1 cellular context compared by ENCODE assay signal in the genomic region with DNA sequence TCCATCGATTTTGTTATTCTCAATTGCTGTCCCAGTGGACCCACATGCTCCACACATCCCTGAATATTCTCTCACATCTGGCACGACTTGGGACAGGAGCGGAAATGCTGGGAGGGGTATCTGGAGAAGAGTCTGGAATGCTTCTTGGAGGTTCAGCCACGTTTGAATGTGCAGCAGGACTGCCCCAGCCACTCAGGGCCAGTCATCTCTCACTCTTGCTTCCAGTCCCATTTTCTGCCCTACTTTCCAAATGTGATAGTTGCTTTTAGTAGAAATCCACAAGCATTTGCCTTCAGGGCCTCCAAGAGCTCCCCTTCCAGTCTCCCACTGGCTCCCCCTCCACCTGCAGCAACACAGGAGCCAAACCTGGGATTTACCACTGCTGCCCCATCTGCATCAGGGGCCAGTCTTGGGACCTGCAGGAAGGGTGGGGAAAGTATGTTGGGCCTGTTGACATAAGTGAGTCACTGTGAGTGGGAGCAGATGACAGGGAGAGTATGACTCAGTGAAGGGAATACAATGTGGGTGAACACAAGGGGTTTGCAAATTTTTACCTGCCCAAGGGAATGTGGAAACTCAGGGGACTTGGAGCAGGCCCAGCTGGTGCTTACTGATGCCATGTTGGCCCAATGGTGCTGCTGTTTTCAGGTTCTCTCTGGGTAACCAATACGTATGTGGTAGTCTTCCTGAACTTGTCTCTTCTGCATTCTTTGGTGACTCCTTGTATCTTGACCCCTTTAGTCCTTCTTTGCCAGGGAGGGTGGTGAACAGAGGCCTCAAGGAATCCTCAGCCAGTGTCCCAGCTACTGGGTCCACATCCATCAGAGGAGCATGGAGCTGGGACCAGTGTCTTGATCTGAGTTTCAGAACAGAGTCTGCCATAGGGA.
A peak's percentile ranks its signal among the peaks of the same experiment; 100 is the strongest.
TF ChIP-seq lines count a peak whose summit lies in the region.

No MANE protein-coding gene starts in this region.

TF ChIP-seq in K562, 482 proteins besides CTCF, POLR2A, EP300 and RAD21 (continued from another document):
- TF ChIP-seq EHMT2 (IDR thresholded peaks at IDR 0.05) (peak; percentile 30; the same call in 1 of the 2 replicates), FOXA1 (IDR thresholded peaks at IDR 0.05; ENCODE audit: borderline replicate concordance) (peak; percentile 53; the same call in 1 of the 2 replicates), MTF1 (CRISPR knock-in tag; IDR thresholded peaks at IDR 0.05; ENCODE audit: borderline replicate concordance) (no peak), KLF16 (IDR thresholded peaks at IDR 0.05) (no peak), CREM (IDR thresholded peaks at IDR 0.05; ENCODE audit: low read depth) (0 out of 2 replicates have a peak, but pooled peaks have one; percentile 34), ZNF408 (CRISPR knock-in tag; IDR thresholded peaks at IDR 0.05; ENCODE audit: low read depth) (no peak), POLR2G (IDR thresholded peaks at IDR 0.05; ENCODE audit: low read depth, low read length) (no peak), DPF2 (IDR thresholded peaks at IDR 0.05) (peak; percentile 81), ZNF134 (CRISPR knock-in tag; conservative IDR thresholded peaks at IDR 0.05) (no peak), HDGF (IDR thresholded peaks at IDR 0.05) (no peak), ZNF12 (CRISPR knock-in tag; IDR thresholded peaks at IDR 0.05) (no peak), ZNF785 (CRISPR knock-in tag; IDR thresholded peaks at IDR 0.05) (no peak), SPI1 (IDR thresholded peaks at IDR 0.05; ENCODE audit: borderline replicate concordance, low read depth, low read length) (no peak), PTBP1 (IDR thresholded peaks at IDR 0.05; ENCODE audit: low read depth, low read length) (no peak), OTX1 (CRISPR knock-in tag; IDR thresholded peaks at IDR 0.05) (no peak), RBM14 (IDR thresholded peaks at IDR 0.05; ENCODE audit: borderline replicate concordance, insufficient read depth, low read depth, low read length) (no peak), FOS (IDR thresholded peaks at IDR 0.05; ENCODE audit: extremely low read depth, insufficient read length) (peak; percentile 68), MAFF (IDR thresholded peaks at IDR 0.05; ENCODE audit: low read length) (no peak), FOSL1 (tag; conservative IDR thresholded peaks at IDR 0.05) (peak; percentile 95), EWSR1 (IDR thresholded peaks at IDR 0.05; ENCODE audit: borderline replicate concordance, low read depth, partially characterized antibody) (no peak), LCOR (CRISPR knock-in tag; IDR thresholded peaks at IDR 0.05) (no peak), EGR1 (conservative IDR thresholded peaks at IDR 0.05) (peak; percentile 89), FOXA3 (CRISPR knock-in tag; conservative IDR thresholded peaks at IDR 0.05 in 1 of 2, IDR thresholded peaks at IDR 0.05 in 1 of 2) (peak; percentile 89 to 99), CSDE1 (IDR thresholded peaks at IDR 0.05) (no peak), ZNF780A (CRISPR knock-in tag; IDR thresholded peaks at IDR 0.05) (no peak), SMARCA4 (IDR thresholded peaks at IDR 0.05) (peak; percentile 85), ARID1B (IDR thresholded peaks at IDR 0.05) (peak; percentile 80), SMARCC2 (IDR thresholded peaks at IDR 0.05; ENCODE audit: low read depth) (0 out of 2 replicates have a peak, but pooled peaks have one; percentile 36), ZNF24 (IDR thresholded peaks at IDR 0.05) (no peak), ZNF217 (CRISPR knock-in tag; IDR thresholded peaks at IDR 0.05) (no peak), KLF13 (tag; IDR thresholded peaks at IDR 0.05; ENCODE audit: borderline replicate concordance, low read depth) (no peak), MIER1 (IDR thresholded peaks at IDR 0.05; ENCODE audit: low read depth) (no peak)
- TF ChIP-seq, protein P1, sequence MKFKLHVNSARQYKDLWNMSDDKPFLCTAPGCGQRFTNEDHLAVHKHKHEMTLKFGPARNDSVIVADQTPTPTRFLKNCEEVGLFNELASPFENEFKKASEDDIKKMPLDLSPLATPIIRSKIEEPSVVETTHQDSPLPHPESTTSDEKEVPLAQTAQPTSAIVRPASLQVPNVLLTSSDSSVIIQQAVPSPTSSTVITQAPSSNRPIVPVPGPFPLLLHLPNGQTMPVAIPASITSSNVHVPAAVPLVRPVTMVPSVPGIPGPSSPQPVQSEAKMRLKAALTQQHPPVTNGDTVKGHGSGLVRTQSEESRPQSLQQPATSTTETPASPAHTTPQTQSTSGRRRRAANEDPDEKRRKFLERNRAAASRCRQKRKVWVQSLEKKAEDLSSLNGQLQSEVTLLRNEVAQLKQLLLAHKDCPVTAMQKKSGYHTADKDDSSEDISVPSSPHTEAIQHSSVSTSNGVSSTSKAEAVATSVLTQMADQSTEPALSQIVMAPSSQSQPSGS (CRISPR knock-in tag; IDR thresholded peaks at IDR 0.05), result no peak
- TF ChIP-seq, protein P2, sequence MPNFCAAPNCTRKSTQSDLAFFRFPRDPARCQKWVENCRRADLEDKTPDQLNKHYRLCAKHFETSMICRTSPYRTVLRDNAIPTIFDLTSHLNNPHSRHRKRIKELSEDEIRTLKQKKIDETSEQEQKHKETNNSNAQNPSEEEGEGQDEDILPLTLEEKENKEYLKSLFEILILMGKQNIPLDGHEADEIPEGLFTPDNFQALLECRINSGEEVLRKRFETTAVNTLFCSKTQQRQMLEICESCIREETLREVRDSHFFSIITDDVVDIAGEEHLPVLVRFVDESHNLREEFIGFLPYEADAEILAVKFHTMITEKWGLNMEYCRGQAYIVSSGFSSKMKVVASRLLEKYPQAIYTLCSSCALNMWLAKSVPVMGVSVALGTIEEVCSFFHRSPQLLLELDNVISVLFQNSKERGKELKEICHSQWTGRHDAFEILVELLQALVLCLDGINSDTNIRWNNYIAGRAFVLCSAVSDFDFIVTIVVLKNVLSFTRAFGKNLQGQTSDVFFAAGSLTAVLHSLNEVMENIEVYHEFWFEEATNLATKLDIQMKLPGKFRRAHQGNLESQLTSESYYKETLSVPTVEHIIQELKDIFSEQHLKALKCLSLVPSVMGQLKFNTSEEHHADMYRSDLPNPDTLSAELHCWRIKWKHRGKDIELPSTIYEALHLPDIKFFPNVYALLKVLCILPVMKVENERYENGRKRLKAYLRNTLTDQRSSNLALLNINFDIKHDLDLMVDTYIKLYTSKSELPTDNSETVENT (CRISPR knock-in tag; IDR thresholded peaks at IDR 0.05), result no peak
- TF ChIP-seq, protein P3, sequence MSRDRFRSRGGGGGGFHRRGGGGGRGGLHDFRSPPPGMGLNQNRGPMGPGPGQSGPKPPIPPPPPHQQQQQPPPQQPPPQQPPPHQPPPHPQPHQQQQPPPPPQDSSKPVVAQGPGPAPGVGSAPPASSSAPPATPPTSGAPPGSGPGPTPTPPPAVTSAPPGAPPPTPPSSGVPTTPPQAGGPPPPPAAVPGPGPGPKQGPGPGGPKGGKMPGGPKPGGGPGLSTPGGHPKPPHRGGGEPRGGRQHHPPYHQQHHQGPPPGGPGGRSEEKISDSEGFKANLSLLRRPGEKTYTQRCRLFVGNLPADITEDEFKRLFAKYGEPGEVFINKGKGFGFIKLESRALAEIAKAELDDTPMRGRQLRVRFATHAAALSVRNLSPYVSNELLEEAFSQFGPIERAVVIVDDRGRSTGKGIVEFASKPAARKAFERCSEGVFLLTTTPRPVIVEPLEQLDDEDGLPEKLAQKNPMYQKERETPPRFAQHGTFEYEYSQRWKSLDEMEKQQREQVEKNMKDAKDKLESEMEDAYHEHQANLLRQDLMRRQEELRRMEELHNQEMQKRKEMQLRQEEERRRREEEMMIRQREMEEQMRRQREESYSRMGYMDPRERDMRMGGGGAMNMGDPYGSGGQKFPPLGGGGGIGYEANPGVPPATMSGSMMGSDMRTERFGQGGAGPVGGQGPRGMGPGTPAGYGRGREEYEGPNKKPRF (IDR thresholded peaks at IDR 0.05; ENCODE audit: low read depth, low read length), result no peak
- TF ChIP-seq, protein P4, sequence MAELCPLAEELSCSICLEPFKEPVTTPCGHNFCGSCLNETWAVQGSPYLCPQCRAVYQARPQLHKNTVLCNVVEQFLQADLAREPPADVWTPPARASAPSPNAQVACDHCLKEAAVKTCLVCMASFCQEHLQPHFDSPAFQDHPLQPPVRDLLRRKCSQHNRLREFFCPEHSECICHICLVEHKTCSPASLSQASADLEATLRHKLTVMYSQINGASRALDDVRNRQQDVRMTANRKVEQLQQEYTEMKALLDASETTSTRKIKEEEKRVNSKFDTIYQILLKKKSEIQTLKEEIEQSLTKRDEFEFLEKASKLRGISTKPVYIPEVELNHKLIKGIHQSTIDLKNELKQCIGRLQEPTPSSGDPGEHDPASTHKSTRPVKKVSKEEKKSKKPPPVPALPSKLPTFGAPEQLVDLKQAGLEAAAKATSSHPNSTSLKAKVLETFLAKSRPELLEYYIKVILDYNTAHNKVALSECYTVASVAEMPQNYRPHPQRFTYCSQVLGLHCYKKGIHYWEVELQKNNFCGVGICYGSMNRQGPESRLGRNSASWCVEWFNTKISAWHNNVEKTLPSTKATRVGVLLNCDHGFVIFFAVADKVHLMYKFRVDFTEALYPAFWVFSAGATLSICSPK (IDR thresholded peaks at IDR 0.05; ENCODE audit: borderline replicate concordance), result no peak
